Comparison of ENCODE assay signal across 8 cellular contexts in the genomic region with DNA sequence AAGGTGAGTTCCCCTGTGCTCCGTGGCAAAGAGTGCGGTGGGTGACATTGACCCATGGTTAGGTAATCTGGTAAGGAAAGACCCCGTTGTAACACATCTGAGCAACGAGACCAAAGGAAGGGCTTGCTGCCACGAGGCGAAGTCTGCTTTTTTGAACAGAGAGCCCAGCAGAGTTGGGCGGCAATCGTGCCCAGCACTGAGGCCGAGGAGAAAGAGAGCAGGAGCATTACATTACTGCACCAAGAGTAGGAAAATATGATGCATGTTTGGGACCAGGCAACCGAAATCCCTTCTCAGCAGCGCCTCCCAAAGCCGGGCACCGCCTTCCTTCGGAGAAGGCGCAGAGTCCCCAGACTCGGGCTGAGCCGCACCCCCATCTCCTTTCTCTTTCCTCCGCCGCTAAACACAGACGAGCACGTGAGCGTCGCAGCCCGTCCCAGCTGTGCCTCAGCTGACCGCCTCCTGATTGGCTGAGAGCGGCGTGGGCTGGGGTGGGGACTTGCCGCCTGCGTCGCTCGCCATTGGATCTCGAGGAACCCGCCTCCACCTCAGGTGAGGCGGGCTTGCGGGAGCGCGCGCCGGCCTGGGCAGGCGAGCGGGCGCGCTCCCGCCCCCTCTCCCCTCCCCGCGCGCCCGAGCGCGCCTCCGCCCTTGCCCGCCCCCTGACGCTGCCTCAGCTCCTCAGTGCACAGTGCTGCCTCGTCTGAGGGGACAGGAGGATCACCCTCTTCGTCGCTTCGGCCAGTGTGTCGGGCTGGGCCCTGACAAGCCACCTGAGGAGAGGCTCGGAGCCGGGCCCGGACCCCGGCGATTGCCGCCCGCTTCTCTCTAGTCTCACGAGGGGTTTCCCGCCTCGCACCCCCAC. TPM values are rescaled to one million over a fixed set of nuclear protein-coding genes. Genes with fewer than 3 reads are reported as not detected.
DNase-seq lines count a peak whose midpoint lies in the region; ATAC-seq and TF ChIP-seq lines count a peak whose summit lies in the region.

HIF1A (plus strand) TSS at position 684 of the 865 bp plus-strand sequence. CDS start 292 bp downstream, outside the sequence.

- BruUV-seq in Caco-2 (replicated peaks; lab: Mats Ljungman, UMichigan): no TSS peak

- ATAC-seq in GM21381 (IDR thresholded peaks at IDR 0.05; ENCODE audit: unreplicated experiment): peak; percentile 89

- peak in 1 of 2 experiments; percentile 21 for TF ChIP-seq CTCF in Caco-2 (IDR thresholded peaks at IDR 0.05; ENCODE audit: insufficient read depth in 1 of 2, low read depth in 1 of 2, low read length in 1 of 2, severe bottlenecking in 1 of 2, unreplicated experiment in 1 of 2)

- H3K18ac ChIP-seq in mesenchymal stem cell (ENCODE audit: low read depth in 1 of 2, low read length in 2 of 2): peak within 1 kb of the TSS; percentile 91 to 99

- peak within 1 kb of the TSS; percentile 67 to 98 for H3K23ac ChIP-seq in mesenchymal stem cell (ENCODE audit: low read length in 2 of 2)

- H2BK5ac ChIP-seq in mesenchymal stem cell (ENCODE audit: low read depth, low read length, poor library complexity, severe bottlenecking): peak within 1 kb of the TSS; percentile 97

- CTCF ChIA-PET in Caco-2 (lab: Charles Lee): no interaction called here

- peaks cover 20% of the 10 kb centered on the region for H3K4me1 Mint-ChIP-seq in Caco-2 (ENCODE audit: low read depth, unreplicated experiment)

- H2BK12ac ChIP-seq in mesenchymal stem cell (ENCODE audit: low read length in 2 of 2): peak within 1 kb of the TSS; percentile 67 to 95

- POLR2A ChIA-PET in Caco-2 (lab: Charles Lee): interaction anchor here (0.5 to 1.8 kb wide), 13 partner anchors 11 to 1735 kb away, joined by 3 to 20 read pairs (median 4); partner anchors contain the start of genes PPM1A, PRKCH and SNAPC1

- peaks cover 26% of the 10 kb centered on the region for H3K36me3 Mint-ChIP-seq in Caco-2 (ENCODE audit: insufficient read depth, unreplicated experiment)

- 1% methylated on average over 63 of the region's 68 CpGs for WGBS in mesenchymal stem cell

- intact Hi-C loops in Caco-2 (cut with micrococcal nuclease; ENCODE audit: unreplicated experiment): loop anchor here (1.0 to 5.0 kb wide), 7 partner anchors 20 to 218 kb away; partner anchors contain the start of gene SNAPC1

- no peaks in the 10 kb centered on the region for H3K27me3 ChIP-seq in Caco-2 (replicated peaks; ENCODE audit: control insufficient read depth, insufficient read depth, low read length)
- H3K27me3 ChIP-seq in NT2/D1 (ENCODE audit: insufficient read depth, insufficient read length): no peaks in the 10 kb centered on the region
- H3K27me3 ChIP-seq in endocrine pancreas (ENCODE audit: control insufficient read depth, insufficient read depth, low read length): no peaks in the 10 kb centered on the region
- no peaks in the 10 kb centered on the region for H3K27me3 ChIP-seq in mesenchymal stem cell (ENCODE audit: control insufficient read depth in 1 of 2, insufficient read depth in 1 of 2, low read length in 2 of 2)

- peak within 1 kb of the TSS; percentile 79 for H3K4me3 ChIP-seq in Caco-2 (ENCODE audit: low read depth, low read length)
- peak within 1 kb of the TSS; percentile 84 for H3K4me3 ChIP-seq in NT2/D1 (ENCODE audit: insufficient read length, low read depth)
- peak within 1 kb of the TSS; percentile 100 for H3K4me3 ChIP-seq in endocrine pancreas (ENCODE audit: control insufficient read depth, insufficient read depth, low read length)
- H3K4me3 ChIP-seq in mesenchymal stem cell (ENCODE audit: insufficient read depth in 1 of 2, low read depth in 1 of 2, low read length in 2 of 2): peak within 1 kb of the TSS; percentile 74 to 96

- peak within 1 kb of the TSS; percentile 94 for H3K27ac Mint-ChIP-seq in Caco-2 (ENCODE audit: unreplicated experiment)

- peak within 1 kb of the TSS; percentile 95 for H2BK120ac ChIP-seq in mesenchymal stem cell (ENCODE audit: low read depth, low read length)

- peak within 1 kb of the TSS; percentile 80 for H4K91ac ChIP-seq in mesenchymal stem cell (ENCODE audit: low read length)

- DNase-seq in Caco-2 (peak; percentile 97 to 98), HUDEP-2 (lab: John Stamatoyannopoulos, UW; ENCODE audit: unreplicated experiment in 76 of 76) (peak; percentile 8 to 97 (median 92)), NT2/D1 (ENCODE audit: low read depth, low spot score) (peak; percentile 93), mesenchymal stem cell (peak; percentile 99)
- peak; percentile 94 for DNase-seq in activated CD8-positive, alpha-beta memory T cell treated with anti-CD3 and anti-CD28 coated beads, Interleukin-2, amount 50 U/mL, for 1 hour (ENCODE audit: extremely low read depth)
- peak; percentile 90 for DNase-seq in stimulated activated CD8-positive, alpha-beta memory T cell treated with anti-CD3 and anti-CD28 coated beads, Interleukin-12 subunit alpha, Interleukin-12 subunit beta, amount 100 ng/mL, for 4 hours (ENCODE audit: low read depth)

- peak within 1 kb of the TSS; percentile 97 to 99 for H3K4ac ChIP-seq in mesenchymal stem cell (ENCODE audit: low read depth in 1 of 2, low read length in 2 of 2)

- no peak within 1 kb of the TSS for H2AFZ ChIP-seq in mesenchymal stem cell (ENCODE audit: low read depth, low read length)

- H3K27me3 Mint-ChIP-seq in Caco-2 (ENCODE audit: insufficient read depth, unreplicated experiment): no peaks in the 10 kb centered on the region

- peak within 1 kb of the TSS; percentile 91 for H3K4me3 Mint-ChIP-seq in Caco-2 (ENCODE audit: unreplicated experiment)

- H4K8ac ChIP-seq in mesenchymal stem cell (ENCODE audit: low read length): peak within 1 kb of the TSS; percentile 91

- H3K36me3 ChIP-seq in Caco-2 (ENCODE audit: control insufficient read depth, insufficient read depth, low read length): no peaks in the 10 kb centered on the region
- H3K36me3 ChIP-seq in NT2/D1 (ENCODE audit: insufficient read depth, insufficient read length, low read length): no peaks in the 10 kb centered on the region
- no peaks in the 10 kb centered on the region for H3K36me3 ChIP-seq in endocrine pancreas (ENCODE audit: control insufficient read depth, insufficient read depth, low read length)
- peaks cover 0 to 8% of the 10 kb centered on the region in 2 experiments for H3K36me3 ChIP-seq in mesenchymal stem cell (ENCODE audit: control insufficient read depth in 1 of 2, insufficient read depth in 2 of 2, low read depth in 1 of 2, low read length in 2 of 2)

- peak within 1 kb of the TSS; percentile 22 to 93 for H3K14ac ChIP-seq in mesenchymal stem cell (ENCODE audit: low read length in 2 of 2)

- H3K9me3 ChIP-seq in Caco-2: no peaks in the 10 kb centered on the region
- no peaks in the 10 kb centered on the region for H3K9me3 ChIP-seq in NT2/D1 (ENCODE audit: insufficient read depth, low read length)
- H3K9me3 ChIP-seq in endocrine pancreas (ENCODE audit: control insufficient read depth, low read length): no peaks in the 10 kb centered on the region
- H3K9me3 ChIP-seq in mesenchymal stem cell (ENCODE audit: control insufficient read depth, low read length): no peaks in the 10 kb centered on the region

- H3K9me3 Mint-ChIP-seq in Caco-2 (ENCODE audit: unreplicated experiment): no peaks in the 10 kb centered on the region

- peak within 1 kb of the TSS; percentile 97 for H2BK15ac ChIP-seq in mesenchymal stem cell (ENCODE audit: low read depth, poor library complexity, severe bottlenecking)

- peak within 1 kb of the TSS; percentile 97 for H3K9ac ChIP-seq in NT2/D1 (ENCODE audit: insufficient read length, low read depth)
- peak within 1 kb of the TSS; percentile 97 for H3K9ac ChIP-seq in endocrine pancreas (ENCODE audit: control insufficient read depth, insufficient read depth, low read length)
- peak within 1 kb of the TSS; percentile 99 for H3K9ac ChIP-seq in mesenchymal stem cell (ENCODE audit: low read length)

- peaks cover 6% of the 10 kb centered on the region for H3K79me1 ChIP-seq in mesenchymal stem cell (replicated peaks; ENCODE audit: low read length, poor library complexity, severe bottlenecking)

- H3K4me1 ChIP-seq in Caco-2: peaks cover 17% of the 10 kb centered on the region
- H3K4me1 ChIP-seq in NT2/D1 (ENCODE audit: insufficient read depth, insufficient read length): no peaks in the 10 kb centered on the region
- H3K4me1 ChIP-seq in endocrine pancreas (ENCODE audit: control insufficient read depth, insufficient read depth, low read length): peaks cover 10% of the 10 kb centered on the region
- H3K4me1 ChIP-seq in mesenchymal stem cell (ENCODE audit: control insufficient read depth, insufficient read depth, low read depth, low read length): peaks cover 4% of the 10 kb centered on the region

- peak within 1 kb of the TSS; percentile 87 for H2AK5ac ChIP-seq in mesenchymal stem cell (ENCODE audit: low read length, severe bottlenecking)

- peak within 1 kb of the TSS; percentile 75 for H3K4me2 ChIP-seq in mesenchymal stem cell (ENCODE audit: low read length, poor library complexity, severe bottlenecking)

- peak within 1 kb of the TSS; percentile 97 for H3K27ac ChIP-seq in mesenchymal stem cell (ENCODE audit: low read length, poor library complexity, severe bottlenecking)

RNA-seq across cellular contexts. Expression of gene HIF1A, which starts in this region (rescaled TPM):
- total RNA-seq in Caco-2 (2022): 125 and 127 TPM in 2 replicates
- polyA plus RNA-seq in mesenchymal stem cell (2013, experiment 1 of 2): 346 TPM
- polyA plus RNA-seq in mesenchymal stem cell (2013, experiment 2 of 2): 339 TPM

Comparison
In these comparisons a context has a peak if more than half of its experiments do, and no peak if none do; other contexts are left out.
1. Peak in every context shown above with its lines: DNase-seq, ATAC-seq, H3K4me3 ChIP-seq and H3K27ac ChIP-seq.